ENCODE assay signal across 8 cellular contexts in the genomic region with DNA sequence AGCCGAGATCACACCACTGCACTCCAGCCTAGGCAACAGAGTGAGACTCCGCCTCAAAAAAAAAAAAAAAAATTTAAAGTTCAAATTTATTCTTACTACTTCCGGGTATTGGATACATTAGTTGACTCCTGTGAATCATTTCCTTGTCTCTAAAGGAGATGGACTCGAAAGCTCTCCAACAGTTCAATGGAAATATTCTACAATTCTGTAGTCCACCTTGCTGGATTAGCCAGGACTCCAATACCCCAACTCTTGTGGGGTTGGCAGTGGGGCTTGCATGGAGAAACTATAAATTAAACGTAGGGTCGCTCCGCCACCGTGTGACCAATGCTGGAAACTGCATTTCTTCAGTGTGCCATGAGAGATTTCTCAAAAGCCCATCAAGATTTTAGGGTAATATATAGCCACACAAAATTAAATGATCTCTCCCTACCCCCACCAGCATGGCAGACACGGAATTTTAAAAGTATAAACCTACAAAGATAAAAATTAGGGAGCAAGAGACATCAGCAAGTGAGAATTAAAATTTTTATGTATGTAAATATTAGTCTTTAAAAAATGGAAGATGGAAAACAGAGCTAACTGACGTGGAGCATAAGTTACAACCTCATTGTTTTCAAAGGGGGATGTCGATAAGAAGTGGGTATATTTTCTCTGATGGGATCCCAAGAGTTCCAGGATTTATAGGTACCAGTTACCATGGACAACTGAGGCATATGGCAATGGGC. TPM values are rescaled to one million over a fixed set of nuclear protein-coding genes. Genes with fewer than 3 reads are reported as not detected.
DNase-seq lines count a peak whose midpoint lies in the region; ATAC-seq and TF ChIP-seq lines count a peak whose summit lies in the region.

No MANE protein-coding gene starts in this region.

- H3K4me3 ChIP-seq in LNCaP clone FGC (ENCODE audit: low read depth, low read length) (no peak overlapping the region), heart right ventricle (no peak overlapping the region), psoas muscle (no peak overlapping the region), aorta (ENCODE audit: low read length in 2 of 2) (no peak overlapping the region)

- no peaks in the 10 kb centered on the region for H3K36me3 Mint-ChIP-seq in activated naive CD8-positive, alpha-beta T cell treated with anti-CD3 and anti-CD28 coated beads for 36 hours

- H3K4me1 ChIP-seq in heart right ventricle = peaks cover 0 to 9% (median 0%) of the 10 kb centered on the region in 9 donors
- H3K4me1 ChIP-seq in psoas muscle = no peaks in the 10 kb centered on the region
- no peaks in the 10 kb centered on the region for H3K4me1 ChIP-seq in aorta (ENCODE audit: control insufficient read depth in 1 of 2, insufficient read depth in 2 of 2, low read length in 2 of 2)

- H3K27me3 ChIP-seq in heart right ventricle (peaks cover 0 to 10% (median 0%) of the 10 kb centered on the region in 7 donors), psoas muscle (ENCODE audit: insufficient read depth in 3 of 3, low read length in 2 of 3) (no peaks in the 10 kb centered on the region), aorta (ENCODE audit: control insufficient read depth in 1 of 2, insufficient read depth in 2 of 2, low read length in 1 of 2) (no peaks in the 10 kb centered on the region)

- DNase-seq in Daoy (ENCODE audit: low read depth) (peak; percentile 64), LNCaP clone FGC (ENCODE audit: low read depth) (peak; percentile 26), SK-N-DZ (ENCODE audit: low spot score) (peak; percentile 60), heart right ventricle (peak; percentile 40 to 43), psoas muscle (peak; percentile 59 to 66), aorta (peak; percentile 59 to 79)
- DNase-seq in activated naive CD8-positive, alpha-beta T cell treated with anti-CD3 and anti-CD28 coated beads for 36 hours = peak; percentile 53

- peaks cover 2% of the 10 kb centered on the region for H3K27me3 Mint-ChIP-seq in activated naive CD8-positive, alpha-beta T cell treated with anti-CD3 and anti-CD28 coated beads for 36 hours

- no peaks in the 10 kb centered on the region for H3K9me3 Mint-ChIP-seq in activated naive CD8-positive, alpha-beta T cell treated with anti-CD3 and anti-CD28 coated beads for 36 hours

- H3K9me3 ChIP-seq in heart right ventricle = no peaks in the 10 kb centered on the region
- H3K9me3 ChIP-seq in psoas muscle = no peaks in the 10 kb centered on the region
- no peaks in the 10 kb centered on the region for H3K9me3 ChIP-seq in aorta (ENCODE audit: control insufficient read depth, low read length)

- no peaks in the 10 kb centered on the region for H3K4me1 Mint-ChIP-seq in activated naive CD8-positive, alpha-beta T cell treated with anti-CD3 and anti-CD28 coated beads for 36 hours

- peak in 7 of 8 donors; percentile 65 to 79 (median 69) for ATAC-seq in heart right ventricle
- ATAC-seq in psoas muscle = peak; percentile 78 to 83 (median 82)
- ATAC-seq in aorta (ENCODE audit: low FRiP score) = peak; percentile 54
- ATAC-seq in HG03095 (IDR thresholded peaks at IDR 0.05; ENCODE audit: unreplicated experiment) = no peak

- H3K4me3 Mint-ChIP-seq in activated naive CD8-positive, alpha-beta T cell treated with anti-CD3 and anti-CD28 coated beads for 36 hours = no peak overlapping the region

- TF ChIP-seq CTCF in LNCaP clone FGC (IDR thresholded peaks at IDR 0.05; ENCODE audit: control insufficient read depth, extremely low read depth, insufficient read depth) (peak; percentile 77), heart right ventricle (IDR thresholded peaks at IDR 0.05) (peak; percentile 48 to 84 (median 75)), psoas muscle (IDR thresholded peaks at IDR 0.05) (peak; percentile 88)

- 27 to 30% methylated on average over 11 of the region's 11 CpGs for WGBS in heart right ventricle, 2 donors
- WGBS in psoas muscle, 3 donors = 25 to 29% (median 26%) methylated on average over 11 of the region's 11 CpGs
- 21 to 24% methylated on average over 11 of the region's 11 CpGs for WGBS in aorta, 2 donors

- intact Hi-C loops in heart right ventricle (cut with DNase I) = loop anchor here (1.0 to 10.0 kb wide), 18 partner anchors 48 to 293 kb away; no protein-coding TSS in a partner anchor
- intact Hi-C loops in psoas muscle (cut with DNase I) = loop anchor here (1.0 to 5.0 kb wide), 5 partner anchors 58 to 293 kb away; no protein-coding TSS in a partner anchor
- intact Hi-C loops in aorta (cut with DNase I) = loop anchor here (1.0 to 5.0 kb wide), 3 partner anchors 154 to 194 kb away; no protein-coding TSS in a partner anchor

- H3K36me3 ChIP-seq in heart right ventricle = no peaks in the 10 kb centered on the region
- no peaks in the 10 kb centered on the region for H3K36me3 ChIP-seq in psoas muscle (ENCODE audit: insufficient read depth in 1 of 2, low read depth in 1 of 2)
- H3K36me3 ChIP-seq in aorta (ENCODE audit: control insufficient read depth in 1 of 2, insufficient read depth in 2 of 2, low read length in 1 of 2) = no peaks in the 10 kb centered on the region

- H3K27ac ChIP-seq in heart right ventricle = no peak overlapping the region
- no peak overlapping the region for H3K27ac ChIP-seq in psoas muscle
- H3K27ac ChIP-seq in aorta (ENCODE audit: low read depth in 1 of 2, low read length in 2 of 2) = no peak overlapping the region

- no peak overlapping the region for H3K27ac Mint-ChIP-seq in activated naive CD8-positive, alpha-beta T cell treated with anti-CD3 and anti-CD28 coated beads for 36 hours

RNA-seq across cellular contexts. Expression of a gene that starts 27.8 kb away (rescaled TPM):
- 0.06 and 0.65 TPM in 2 replicates for total RNA-seq in Daoy (2014; rRNA removed; shearing (Covaris generic))
- 20.4 and 20.8 TPM in 2 replicates for polyA plus RNA-seq in SK-N-DZ (2014; cell fraction: cytosol; rRNA removed)
- 15.6 and 15.9 TPM in 2 replicates for polyA plus RNA-seq in SK-N-DZ (2014; cell fraction: nucleus; rRNA removed)
- 1 to 10 TPM; 2.1 to 2.7 TPM for total RNA-seq in activated naive CD8-positive, alpha-beta T cell treated with anti-CD3 and anti-CD28 coated beads for 36 hours
- total RNA-seq in heart right ventricle = 1 to 10 TPM in 6 of 10 donors, under 1 TPM in 4; 0.55 to 2.3 (median 1.4) TPM
- under 1 TPM; 0.59 to 0.72 TPM for polyA plus RNA-seq in heart right ventricle
- total RNA-seq in psoas muscle = 1 to 10 TPM; 1.2 to 5.5 (median 2.5) TPM
- 1 to 10 TPM in 1 of 3 donors, under 1 TPM in 2; 0.39 to 1.4 (median 0.51) TPM for polyA plus RNA-seq in psoas muscle
- 1 to 10 TPM; 6.0 to 7.7 TPM for total RNA-seq in aorta
- 1 to 10 TPM; 1.3 to 1.6 TPM for polyA plus RNA-seq in aorta
